Comparison of ENCODE assay signal across 14 cellular contexts in the genomic region with DNA sequence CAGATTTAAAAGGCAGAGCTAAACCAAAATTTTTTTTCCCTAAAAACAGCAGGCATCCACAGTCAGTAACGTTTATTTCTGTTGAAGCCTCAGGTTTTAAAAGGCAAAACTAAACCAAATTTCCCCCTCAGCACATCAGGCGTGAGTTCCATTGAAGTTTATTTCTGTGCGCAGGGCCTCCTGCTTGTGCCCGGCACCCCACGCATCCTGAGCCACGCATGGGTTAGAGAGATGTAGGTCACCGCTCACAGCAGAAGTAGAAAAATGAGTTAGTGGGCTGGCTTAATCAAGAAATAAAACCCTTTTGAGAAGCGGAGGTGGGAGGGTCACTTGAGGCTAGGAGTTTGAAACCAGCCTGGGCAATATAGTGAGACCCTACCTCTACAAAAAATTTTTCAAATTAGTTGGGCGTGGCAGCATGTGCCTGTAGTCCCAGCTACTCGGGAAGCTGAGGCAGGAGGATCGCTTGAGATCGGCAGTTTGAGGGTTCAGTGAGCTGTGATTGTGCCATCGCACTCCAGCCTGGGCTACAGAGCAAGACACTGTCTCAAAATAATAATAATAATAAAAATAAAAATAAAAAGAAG.
A peak's percentile ranks its signal among the peaks of the same experiment; 100 is the strongest.
DNase-seq lines count a peak whose midpoint lies in the region; ATAC-seq and TF ChIP-seq lines count a peak whose summit lies in the region.
"Had no signal": no experiment of that assay in that cellular context is flagged by ENCODE, and none has a peak within 500 bp of the region (broad histone marks: within the 10 kb centered on the region; RNA-seq: fewer than 3 reads in every experiment).

No MANE protein-coding gene starts in this region.

- peak overlapping the region; percentile 44 for H3K4me3 Mint-ChIP-seq in activated CD8-positive, alpha-beta T cell treated with anti-CD3 and anti-CD28 coated beads for 36 hours
- H3K4me3 Mint-ChIP-seq in naive thymus-derived CD8-positive, alpha-beta T cell, result peak overlapping the region in 3 of 10 donors; percentile 3 to 38 (median 6)
- H3K4me3 Mint-ChIP-seq: central memory CD8-positive, alpha-beta T cell had no signal

- peaks cover 37% of the 10 kb centered on the region for H3K4me1 Mint-ChIP-seq in activated CD8-positive, alpha-beta T cell treated with anti-CD3 and anti-CD28 coated beads for 36 hours (ENCODE audit: low read depth)
- H3K4me1 Mint-ChIP-seq in naive thymus-derived CD8-positive, alpha-beta T cell, result peaks cover 12 to 25% (median 24%) of the 10 kb centered on the region in 4 donors

- peak; percentile 8 for DNase-seq in stimulated activated CD4-positive, alpha-beta T cell treated with anti-CD3 and anti-CD28 coated beads, Interleukin-4, amount 100 ng/mL, for 1 hour
- DNase-seq in stimulated activated CD4-positive, alpha-beta T cell treated with anti-CD3 and anti-CD28 coated beads, Interleukin-2, amount 100 ng/mL, for 48 hours, result no peak
- peak; percentile 66 for DNase-seq in activated CD8-positive, alpha-beta T cell treated with anti-CD3 and anti-CD28 coated beads for 36 hours
- DNase-seq in naive thymus-derived CD8-positive, alpha-beta T cell, result no peak
- no peak for DNase-seq in NCI-H146 (lab: John Stamatoyannopoulos, UW)
- no peak for DNase-seq in NCI-H1048 (lab: John Stamatoyannopoulos, UW)
- DNase-seq in NOMO-1 treated with DMSO at 0.1 percent for 48 hours (lab: John Stamatoyannopoulos, UW; ENCODE audit: unreplicated experiment), result no peak
- DNase-seq: AML-193, IMR-90, left ventricle myocardium inferior, MM.1S, NCI-H1930, substantia nigra had no signal

- ATAC-seq in activated CD8-positive, alpha-beta T cell treated with anti-CD3 and anti-CD28 coated beads for 36 hours, result peak; percentile 50
- ATAC-seq in naive thymus-derived CD8-positive, alpha-beta T cell, result no peak

- no peaks in the 10 kb centered on the region for H3K36me3 Mint-ChIP-seq in activated CD8-positive, alpha-beta T cell treated with anti-CD3 and anti-CD28 coated beads for 36 hours (ENCODE audit: low read depth)
- no peaks in the 10 kb centered on the region for H3K36me3 Mint-ChIP-seq in naive thymus-derived CD8-positive, alpha-beta T cell

- intact Hi-C loops in activated CD8-positive, alpha-beta T cell treated with anti-CD3 and anti-CD28 coated beads for 36 hours (cut with micrococcal nuclease), result loop anchor here (5.0 kb wide), 1 partner anchor 75 kb away; a partner anchor contains a TSS

- no peaks in the 10 kb centered on the region for H3K27me3 Mint-ChIP-seq in activated CD8-positive, alpha-beta T cell treated with anti-CD3 and anti-CD28 coated beads for 36 hours
- no peaks in the 10 kb centered on the region for H3K27me3 Mint-ChIP-seq in naive thymus-derived CD8-positive, alpha-beta T cell
- H3K27me3 Mint-ChIP-seq: central memory CD8-positive, alpha-beta T cell had no signal

- H3K9me3 Mint-ChIP-seq in activated CD8-positive, alpha-beta T cell treated with anti-CD3 and anti-CD28 coated beads for 36 hours, result no peaks in the 10 kb centered on the region
- H3K9me3 Mint-ChIP-seq in naive thymus-derived CD8-positive, alpha-beta T cell, result no peaks in the 10 kb centered on the region
- H3K9me3 Mint-ChIP-seq: central memory CD8-positive, alpha-beta T cell had no signal

- POLR2A ChIA-PET in activated CD8-positive, alpha-beta T cell treated with anti-CD3 and anti-CD28 coated beads for 36 hours (lab: Charles Lee), result interaction anchor here (0.9 to 1.0 kb wide), 3 partner anchors 9 to 10 kb away, joined by 3 to 5 read pairs (median 4); no protein-coding TSS in a partner anchor
- POLR2A ChIA-PET in naive thymus-derived CD8-positive, alpha-beta T cell (lab: Charles Lee), result no interaction called here

- peak overlapping the region; percentile 97 for H3K27ac Mint-ChIP-seq in activated CD8-positive, alpha-beta T cell treated with anti-CD3 and anti-CD28 coated beads for 36 hours
- peak overlapping the region in 7 of 10 donors; percentile 20 to 76 (median 28) for H3K27ac Mint-ChIP-seq in naive thymus-derived CD8-positive, alpha-beta T cell

- CTCF ChIA-PET in activated CD8-positive, alpha-beta T cell treated with anti-CD3 and anti-CD28 coated beads for 36 hours (lab: Charles Lee), result interaction anchor here (2.3 kb wide), 1 partner anchor 11 kb away, joined by 9 read pairs; no protein-coding TSS in a partner anchor

- TF ChIP-seq CTCF in activated CD8-positive, alpha-beta T cell treated with anti-CD3 and anti-CD28 coated beads for 36 hours (IDR thresholded peaks at IDR 0.05), result no peak

Comparison
In these comparisons a context has a peak if more than half of its experiments do, and no peak if none do; other contexts are left out.
1. DNase-seq: peak in stimulated activated CD4-positive, alpha-beta T cell treated with anti-CD3 and anti-CD28 coated beads, Interleukin-4, amount 100 ng/mL, for 1 hour (single experiment) and activated CD8-positive, alpha-beta T cell treated with anti-CD3 and anti-CD28 coated beads for 36 hours (single experiment); none in stimulated activated CD4-positive, alpha-beta T cell treated with anti-CD3 and anti-CD28 coated beads, Interleukin-2, amount 100 ng/mL, for 48 hours (0 of 2), naive thymus-derived CD8-positive, alpha-beta T cell (0 of 10), NCI-H146 (single experiment), NCI-H1048 (single experiment) and NOMO-1 treated with DMSO at 0.1 percent for 48 hours (single experiment).